Comparison of ENCODE assay signal across 1 cellular context in genomic region chr9:97491216-97491999, GRCh38.
TF ChIP-seq lines count a peak whose summit lies in the region.

No MANE protein-coding gene starts in this region.

TF ChIP-seq in SK-N-SH, 30 proteins besides CTCF, POLR2A, EP300 and RAD21 (continued from another document):
- TF ChIP-seq REST (IDR thresholded peaks at IDR 0.05; ENCODE audit: low read depth, low read length) (no peak), TCF12 (IDR thresholded peaks at IDR 0.05) (no peak), USF1 (IDR thresholded peaks at IDR 0.05; ENCODE audit: borderline replicate concordance, low read depth) (no peak), PBX3 (IDR thresholded peaks at IDR 0.05) (no peak)
